11 cellular contexts compared by ENCODE assay signal in genomic region chr1:110620250-110620615, GRCh38. TPM values are rescaled to one million over a fixed set of nuclear protein-coding genes. Genes with fewer than 3 reads are reported as not detected.
DNase-seq lines count a peak whose midpoint lies in the region; ATAC-seq and TF ChIP-seq lines count a peak whose summit lies in the region.
"Had no signal": no experiment of that assay in that cellular context is flagged by ENCODE, and none has a peak within 500 bp of the region (broad histone marks: within the 10 kb centered on the region; RNA-seq: fewer than 3 reads in every experiment).

No MANE protein-coding gene starts in this region.

- no peaks in the 10 kb centered on the region for H3K27me3 Mint-ChIP-seq in CD8-positive, alpha-beta T cell (ENCODE audit: low read depth)
- H3K27me3 Mint-ChIP-seq in activated CD4-positive, alpha-beta memory T cell treated with anti-CD3 and anti-CD28 coated beads, Interleukin-2, amount 10 ng/mL, durations not matched to agents 7 days and 5 days: no peaks in the 10 kb centered on the region

- DNase-seq in CD8-positive, alpha-beta T cell: no peak
- DNase-seq in GM13977 (ENCODE audit: low spot score): peak; percentile 2
- DNase-seq in activated CD4-positive, alpha-beta memory T cell treated with anti-CD3 and anti-CD28 coated beads, Interleukin-2, amount 10 ng/mL, durations not matched to agents 7 days and 5 days: peak; percentile 45
- peak; percentile 42 for DNase-seq in islet precursor cell
- no peak for DNase-seq in NCI-H128 (lab: John Stamatoyannopoulos, UW; ENCODE audit: unreplicated experiment)
- no peak for DNase-seq in NCI-H2029 treated with DMSO at 0.1 percent for 48 hours (lab: John Stamatoyannopoulos, UW)
- DNase-seq: colonic mucosa, OCI-M1 had no signal

- intact Hi-C loops in CD8-positive, alpha-beta T cell (cut with DNase I, micrococcal nuclease): loop anchor here in 1 of 2 experiments (10.0 kb wide), 1 partner anchor 825 kb away; the partner anchor contains the start of genes ATP5PB and WDR77

- no peaks in the 10 kb centered on the region for H3K36me3 ChIP-seq in CD8-positive, alpha-beta T cell (ENCODE audit: insufficient read depth, low read length)
- H3K36me3 ChIP-seq: colonic mucosa, neural progenitor cell had no signal

- no peaks in the 10 kb centered on the region for H3K36me3 Mint-ChIP-seq in CD8-positive, alpha-beta T cell
- H3K36me3 Mint-ChIP-seq in activated CD4-positive, alpha-beta memory T cell treated with anti-CD3 and anti-CD28 coated beads, Interleukin-2, amount 10 ng/mL, durations not matched to agents 7 days and 5 days (ENCODE audit: low read depth): peaks cover 41% of the 10 kb centered on the region
- H3K36me3 Mint-ChIP-seq: neural progenitor cell had no signal

- no peaks in the 10 kb centered on the region for H3K27me3 ChIP-seq in CD8-positive, alpha-beta T cell (ENCODE audit: insufficient read depth, low read length)
- H3K27me3 ChIP-seq: colonic mucosa had no signal

- H3K27ac Mint-ChIP-seq in CD8-positive, alpha-beta T cell: peak overlapping the region; percentile 89
- peak overlapping the region; percentile 83 for H3K27ac Mint-ChIP-seq in activated CD4-positive, alpha-beta memory T cell treated with anti-CD3 and anti-CD28 coated beads, Interleukin-2, amount 10 ng/mL, durations not matched to agents 7 days and 5 days
- H3K27ac Mint-ChIP-seq: neural progenitor cell had no signal

- in situ Hi-C loops in GM13977 (cut with MboI; ENCODE audit: low pct_unique_long_range_greater_than_20kb, low sequenced_read_pairs, unreplicated experiment): loop anchor here (25.0 kb wide), 1 partner anchor 367 kb away; no protein-coding TSS in a partner anchor

- CTCF ChIA-PET in CD8-positive, alpha-beta T cell (lab: Charles Lee): interaction anchor here (0.6 to 6.5 kb wide), 46 partner anchors 10 to 391 kb away, joined by 3 to 168 read pairs (median 5); partner anchors contain the start of genes KCNA2 and KCNA3
- CTCF ChIA-PET in activated CD4-positive, alpha-beta memory T cell treated with anti-CD3 and anti-CD28 coated beads, Interleukin-2, amount 10 ng/mL, durations not matched to agents 7 days and 5 days (lab: Charles Lee): interaction anchor here (0.6 to 6.4 kb wide), 45 partner anchors 10 to 410 kb away, joined by 3 to 158 read pairs (median 6); partner anchors contain the start of genes KCNA2 and KCNA3

- peak overlapping the region; percentile 89 for H3K4me3 Mint-ChIP-seq in CD8-positive, alpha-beta T cell
- peak overlapping the region; percentile 74 for H3K4me3 Mint-ChIP-seq in activated CD4-positive, alpha-beta memory T cell treated with anti-CD3 and anti-CD28 coated beads, Interleukin-2, amount 10 ng/mL, durations not matched to agents 7 days and 5 days
- H3K4me3 Mint-ChIP-seq: neural progenitor cell had no signal

- TF ChIP-seq CTCF in CD8-positive, alpha-beta T cell (IDR thresholded peaks at IDR 0.05): no peak
- no peak for TF ChIP-seq CTCF in GM13977 (IDR thresholded peaks at IDR 0.05; ENCODE audit: extremely low read depth, insufficient read depth, missing control alignments)

- H3K9me3 ChIP-seq in CD8-positive, alpha-beta T cell (ENCODE audit: low read length): no peaks in the 10 kb centered on the region
- H3K9me3 ChIP-seq: colonic mucosa had no signal

- H3K4me3 ChIP-seq in CD8-positive, alpha-beta T cell (ENCODE audit: low read depth, low read length): peak overlapping the region; percentile 22

- peaks cover 41% of the 10 kb centered on the region for H3K4me1 Mint-ChIP-seq in CD8-positive, alpha-beta T cell (ENCODE audit: low read depth)
- H3K4me1 Mint-ChIP-seq in activated CD4-positive, alpha-beta memory T cell treated with anti-CD3 and anti-CD28 coated beads, Interleukin-2, amount 10 ng/mL, durations not matched to agents 7 days and 5 days: peaks cover 60% of the 10 kb centered on the region

- H3K27ac ChIP-seq in CD8-positive, alpha-beta T cell (ENCODE audit: low read depth, low read length): no peak overlapping the region
- H3K27ac ChIP-seq: colonic mucosa, neural progenitor cell had no signal

- POLR2A ChIA-PET in CD8-positive, alpha-beta T cell (lab: Charles Lee): interaction anchor here (1.0 to 2.4 kb wide), 16 partner anchors 10 to 344 kb away, joined by 3 to 30 read pairs (median 6); partner anchors contain the start of genes KCNA2, KCNA3 and LRIF1
- POLR2A ChIA-PET in activated CD4-positive, alpha-beta memory T cell treated with anti-CD3 and anti-CD28 coated beads, Interleukin-2, amount 10 ng/mL, durations not matched to agents 7 days and 5 days (lab: Charles Lee): interaction anchor here (0.8 to 4.3 kb wide), 29 partner anchors 10 to 344 kb away, joined by 3 to 92 read pairs (median 8); partner anchors contain the start of genes CD53, KCNA3 and RBM15

- ATAC-seq in CD8-positive, alpha-beta T cell: no peak
- ATAC-seq in HG03565 (IDR thresholded peaks at IDR 0.05; ENCODE audit: unreplicated experiment) (no peak), GM18873 (IDR thresholded peaks at IDR 0.05; ENCODE audit: low FRiP score, unreplicated experiment) (no peak)

- H3K4me1 ChIP-seq in CD8-positive, alpha-beta T cell (ENCODE audit: insufficient read depth, low read length): peaks cover 28% of the 10 kb centered on the region
- H3K4me1 ChIP-seq: colonic mucosa had no signal

- no peaks in the 10 kb centered on the region for H3K9me3 Mint-ChIP-seq in CD8-positive, alpha-beta T cell
- H3K9me3 Mint-ChIP-seq in activated CD4-positive, alpha-beta memory T cell treated with anti-CD3 and anti-CD28 coated beads, Interleukin-2, amount 10 ng/mL, durations not matched to agents 7 days and 5 days: peaks cover 6% of the 10 kb centered on the region
- H3K9me3 Mint-ChIP-seq: neural progenitor cell had no signal

RNA-seq across cellular contexts. Expression of gene KCNA2, which starts 14.1 kb away (rescaled TPM):
- under 1 TPM; 0.39 to 0.46 TPM for total RNA-seq in CD8-positive, alpha-beta T cell
- 1 to 10 TPM; 5.9 to 6.6 TPM for total RNA-seq in activated CD4-positive, alpha-beta memory T cell treated with anti-CD3 and anti-CD28 coated beads, Interleukin-2, amount 10 ng/mL, durations not matched to agents 7 days and 5 days

RNA-seq across cellular contexts. Expression of gene KCNA3, which starts 54.5 kb away (rescaled TPM):
- 10 to 100 TPM; 83.6 to 85.1 TPM for total RNA-seq in CD8-positive, alpha-beta T cell
- total RNA-seq in activated CD4-positive, alpha-beta memory T cell treated with anti-CD3 and anti-CD28 coated beads, Interleukin-2, amount 10 ng/mL, durations not matched to agents 7 days and 5 days: 10 to 100 TPM; 84.9 to 86.2 TPM

Comparison
In these comparisons a context has a peak if more than half of its experiments do, and no peak if none do; other contexts are left out.
1. DNase-seq: peak in GM13977 (single experiment), activated CD4-positive, alpha-beta memory T cell treated with anti-CD3 and anti-CD28 coated beads, Interleukin-2, amount 10 ng/mL, durations not matched to agents 7 days and 5 days (single experiment) and islet precursor cell (single experiment); none in CD8-positive, alpha-beta T cell (0 of 7), NCI-H128 (single experiment) and NCI-H2029 treated with DMSO at 0.1 percent for 48 hours (single experiment).
2. RNA of gene KCNA2, which starts 14.1 kb away (total RNA-seq): 5.9 to 6.6 TPM in activated CD4-positive, alpha-beta memory T cell treated with anti-CD3 and anti-CD28 coated beads, Interleukin-2, amount 10 ng/mL, durations not matched to agents 7 days and 5 days; 0.39 to 0.46 TPM in CD8-positive, alpha-beta T cell; every median in the first group is over 4 times any median in the second.